In the genomic region with DNA sequence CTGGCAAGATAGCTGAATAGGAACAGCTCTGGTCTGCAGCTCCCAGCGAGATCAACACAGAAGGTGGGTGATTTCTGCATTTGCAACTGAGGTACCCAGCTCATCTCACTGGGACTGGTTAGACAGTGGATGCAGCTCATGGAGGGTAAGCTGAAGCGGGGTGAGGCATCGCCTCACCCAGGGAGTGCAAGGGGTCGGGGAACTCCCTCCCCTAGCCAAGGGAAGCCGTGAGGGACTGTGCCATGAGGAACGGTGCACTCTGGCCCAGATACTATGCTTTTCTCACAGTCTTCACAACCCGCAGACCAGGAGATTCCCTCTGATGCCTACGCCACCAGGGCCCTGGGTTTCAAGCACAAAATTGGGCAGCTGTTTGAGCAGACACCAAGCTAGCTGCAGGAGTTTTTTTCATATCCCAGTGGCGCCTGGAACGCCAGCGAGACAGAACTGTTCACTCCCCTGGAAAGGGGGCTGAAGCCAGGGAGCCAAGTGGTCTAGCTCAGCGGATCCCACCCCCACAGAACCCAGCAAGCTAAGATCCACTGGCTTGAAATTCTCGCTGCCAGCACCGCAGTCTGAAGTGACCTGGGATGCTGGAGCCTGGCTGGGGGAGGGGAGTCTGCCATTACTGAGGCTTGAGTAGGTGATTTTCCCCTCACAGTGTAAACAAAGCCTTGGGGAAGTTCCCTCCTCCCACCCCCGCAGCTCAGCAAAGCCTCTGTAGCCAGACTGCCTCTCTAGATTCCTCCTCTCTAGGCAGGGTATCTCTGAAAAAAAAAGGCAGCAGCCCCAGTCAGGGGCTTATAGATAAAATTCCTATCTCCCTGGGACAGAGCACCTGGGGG, we compare ENCODE assay signal across 8 cellular contexts. TPM values are rescaled to one million over a fixed set of nuclear protein-coding genes. Genes with fewer than 3 reads are reported as not detected.
DNase-seq lines count a peak whose midpoint lies in the region; ATAC-seq lines count a peak whose summit lies in the region.
"Not testable (repeated sequence)": the region's sequence is repeated elsewhere in the genome, so short reads cannot be mapped to it uniquely, and the experiment has no call there.

No MANE protein-coding gene starts in this region.

- H3K4me2 ChIP-seq in mesendoderm (ENCODE audit: low read length) = not testable (repeated sequence)

- not testable (repeated sequence) for H3K4me3 Mint-ChIP-seq in activated naive CD8-positive, alpha-beta T cell treated with anti-CD3 and anti-CD28 coated beads for 36 hours; stimulated activated naive B cell treated with anti-CD40 and anti-IgM and Interleukin-4, amounts not matched to agents 10 μg/mL and 1 μg/mL and 100 μg/mL, for 72 hours

- intact Hi-C loops in Right ventricle myocardium superior (cut with DNase I) = not testable (repeated sequence)

- H3K36me3 Mint-ChIP-seq in activated naive CD8-positive, alpha-beta T cell treated with anti-CD3 and anti-CD28 coated beads for 36 hours = peaks cover 12% of the 10 kb centered on the region
- peaks cover 2 to 15% of the 10 kb centered on the region in 2 donors for H3K36me3 Mint-ChIP-seq in stimulated activated naive B cell treated with anti-CD40 and anti-IgM and Interleukin-4, amounts not matched to agents 10 μg/mL and 1 μg/mL and 100 μg/mL, for 72 hours

- H3K9ac ChIP-seq in mesendoderm (ENCODE audit: low read length) = not testable (repeated sequence)

- H3K4ac ChIP-seq in mesendoderm (ENCODE audit: low read depth, low read length) = not testable (repeated sequence)

- no CpG with 5 or more reads among the region's 15 CpGs for WGBS in mesendoderm (ENCODE audit: extremely low coverage, insufficient coverage, low lambda C conversion rate)

- H3K23ac ChIP-seq in mesendoderm (ENCODE audit: low read length) = not testable (repeated sequence)

- H3K4me1 Mint-ChIP-seq in activated naive CD8-positive, alpha-beta T cell treated with anti-CD3 and anti-CD28 coated beads for 36 hours = peaks cover 14% of the 10 kb centered on the region
- peaks cover 12 to 20% of the 10 kb centered on the region in 2 donors for H3K4me1 Mint-ChIP-seq in stimulated activated naive B cell treated with anti-CD40 and anti-IgM and Interleukin-4, amounts not matched to agents 10 μg/mL and 1 μg/mL and 100 μg/mL, for 72 hours

- H2BK5ac ChIP-seq in mesendoderm (ENCODE audit: low read length) = not testable (repeated sequence)

- H2AK5ac ChIP-seq in mesendoderm (ENCODE audit: low read length) = not testable (repeated sequence)

- peak overlapping the region; percentile 74 for H3K56ac ChIP-seq in mesendoderm (ENCODE audit: low read length)

- not testable (repeated sequence) for H3K4me1 ChIP-seq in mesendoderm (ENCODE audit: control insufficient read depth, low read depth, low read length)

- not testable (repeated sequence) for H3K27me3 Mint-ChIP-seq in activated naive CD8-positive, alpha-beta T cell treated with anti-CD3 and anti-CD28 coated beads for 36 hours; stimulated activated naive B cell treated with anti-CD40 and anti-IgM and Interleukin-4, amounts not matched to agents 10 μg/mL and 1 μg/mL and 100 μg/mL, for 72 hours

- not testable (repeated sequence) for H3K4me3 ChIP-seq in mesendoderm (ENCODE audit: low read length)

- H2BK15ac ChIP-seq in mesendoderm (replicated peaks; ENCODE audit: low read depth) = not testable (repeated sequence)

- H3K9me3 Mint-ChIP-seq in activated naive CD8-positive, alpha-beta T cell treated with anti-CD3 and anti-CD28 coated beads for 36 hours = not testable (repeated sequence)
- H3K9me3 Mint-ChIP-seq in stimulated activated naive B cell treated with anti-CD40 and anti-IgM and Interleukin-4, amounts not matched to agents 10 μg/mL and 1 μg/mL and 100 μg/mL, for 72 hours = peaks cover 3 to 10% of the 10 kb centered on the region in 2 donors

- not testable (repeated sequence) for H4K5ac ChIP-seq in mesendoderm (ENCODE audit: low read length)

- not testable (repeated sequence) for H3K27me3 ChIP-seq in mesendoderm (ENCODE audit: insufficient read depth, low read length, poor library complexity)

- H3K79me2 ChIP-seq in mesendoderm (ENCODE audit: control insufficient read depth, insufficient read depth, low read length) = not testable (repeated sequence)

- not testable (repeated sequence) for H2BK120ac ChIP-seq in mesendoderm (ENCODE audit: low read depth, low read length)

- H3K79me1 ChIP-seq in mesendoderm (ENCODE audit: low read length) = not testable (repeated sequence)

- H4K8ac ChIP-seq in mesendoderm (ENCODE audit: low read depth, low read length) = not testable (repeated sequence)

- not testable (repeated sequence) for H3K27ac Mint-ChIP-seq in activated naive CD8-positive, alpha-beta T cell treated with anti-CD3 and anti-CD28 coated beads for 36 hours; stimulated activated naive B cell treated with anti-CD40 and anti-IgM and Interleukin-4, amounts not matched to agents 10 μg/mL and 1 μg/mL and 100 μg/mL, for 72 hours

- ATAC-seq in Right ventricle myocardium superior (ENCODE audit: poor library complexity) = not testable (repeated sequence)
- peak; percentile 56 to 78 for ATAC-seq in stimulated activated naive B cell treated with anti-CD40 and anti-IgM and Interleukin-4, amounts not matched to agents 10 μg/mL and 1 μg/mL and 100 μg/mL, for 72 hours (replicated peaks)

- peak overlapping the region; percentile 1 for H3K27ac ChIP-seq in mesendoderm (ENCODE audit: low read depth, low read length)

- peak overlapping the region; percentile 9 for H3K18ac ChIP-seq in mesendoderm (ENCODE audit: low read length)

- H3K36me3 ChIP-seq in mesendoderm (ENCODE audit: control insufficient read depth, insufficient read depth, low read length) = not testable (repeated sequence)

- DNase-seq in Daoy (ENCODE audit: low read depth) (peak; percentile 58), NCI-H1092 (lab: John Stamatoyannopoulos, UW) (peak; percentile 27), NCI-H2171 (lab: John Stamatoyannopoulos, UW) (peak; percentile 58), SHP77 treated with DMSO at 0.1 percent for 48 hours (lab: John Stamatoyannopoulos, UW) (peak; percentile 47), Right ventricle myocardium superior (peak; percentile 13), mesendoderm (peak; percentile 82)
- DNase-seq in activated naive CD8-positive, alpha-beta T cell treated with anti-CD3 and anti-CD28 coated beads for 36 hours = peak; percentile 13
- DNase-seq in stimulated activated naive B cell treated with anti-CD40 and anti-IgM and Interleukin-4, amounts not matched to agents 10 μg/mL and 1 μg/mL and 100 μg/mL, for 72 hours = not testable (repeated sequence)

RNA-seq across cellular contexts. Expression of a gene that starts 12.1 kb away (rescaled TPM):
- total RNA-seq in Daoy (2014; rRNA removed; shearing (Covaris generic)) = 2.3 and 3.8 TPM in 2 replicates
- 1 to 10 TPM; 3.1 to 3.9 TPM for total RNA-seq in activated naive CD8-positive, alpha-beta T cell treated with anti-CD3 and anti-CD28 coated beads for 36 hours
- 11.1 TPM for total RNA-seq in Right ventricle myocardium superior
- polyA plus RNA-seq in mesendoderm (2013, experiment 1 of 2) = 1.8 TPM
- polyA plus RNA-seq in mesendoderm (2013, experiment 2 of 2) = 1.5 TPM

RNA-seq across cellular contexts. Expression of a gene that starts 12.2 kb away (rescaled TPM):
- 9.5 and 12.0 TPM in 2 replicates for total RNA-seq in Daoy (2014; rRNA removed; shearing (Covaris generic))
- 10 to 100 TPM; 13.8 to 14.5 TPM for total RNA-seq in activated naive CD8-positive, alpha-beta T cell treated with anti-CD3 and anti-CD28 coated beads for 36 hours
- 7.7 TPM for total RNA-seq in Right ventricle myocardium superior
- polyA plus RNA-seq in mesendoderm (2013, experiment 1 of 2) = 7.7 TPM
- polyA plus RNA-seq in mesendoderm (2013, experiment 2 of 2) = 7.8 TPM
